Comparison of ENCODE assay signal across 19 cellular contexts in genomic region chr9:124964604-124965003, GRCh38. TPM values are rescaled to one million over a fixed set of nuclear protein-coding genes. Genes with fewer than 3 reads are reported as not detected.
DNase-seq lines count a peak whose midpoint lies in the region; ATAC-seq, FAIRE-seq and TF ChIP-seq lines count a peak whose summit lies in the region.
"Had no signal": no experiment of that assay in that cellular context is flagged by ENCODE, and none has a peak within 500 bp of the region (broad histone marks: within the 10 kb centered on the region; RNA-seq: fewer than 3 reads in every experiment).

No MANE protein-coding gene starts in this region.

- no peak overlapping the region for H3K4me3 Mint-ChIP-seq in activated CD4-positive, alpha-beta memory T cell treated with anti-CD3 and anti-CD28 coated beads for 36 hours
- H3K4me3 Mint-ChIP-seq in naive B cell = peak overlapping the region in 1 of 8 donors; percentile 4

- no peaks in the 10 kb centered on the region for H3K9me3 Mint-ChIP-seq in activated CD4-positive, alpha-beta memory T cell treated with anti-CD3 and anti-CD28 coated beads for 36 hours
- H3K9me3 Mint-ChIP-seq in naive B cell = no peaks in the 10 kb centered on the region

- TF ChIP-seq CTCF in NB4 (IDR thresholded peaks at IDR 0.05; ENCODE audit: low read depth, low read length) = no peak

- TF ChIP-seq POLR2A in NB4 (IDR thresholded peaks at IDR 0.05; ENCODE audit: extremely low read depth, insufficient read length) = no peak
- no peak for TF ChIP-seq POLR2A in H54 (IDR thresholded peaks at IDR 0.05; ENCODE audit: low read depth, low read length)

- peaks cover 2% of the 10 kb centered on the region for H3K36me3 Mint-ChIP-seq in activated CD4-positive, alpha-beta memory T cell treated with anti-CD3 and anti-CD28 coated beads for 36 hours
- peaks cover 0 to 7% of the 10 kb centered on the region in 2 donors for H3K36me3 Mint-ChIP-seq in naive B cell

- intact Hi-C loops in activated CD4-positive, alpha-beta memory T cell treated with anti-CD3 and anti-CD28 coated beads for 36 hours (cut with micrococcal nuclease) = no loop called here

- CTCF ChIA-PET in activated CD4-positive, alpha-beta memory T cell treated with anti-CD3 and anti-CD28 coated beads for 36 hours (lab: Charles Lee) = no interaction called here

- peak overlapping the region; percentile 89 for H3K27ac Mint-ChIP-seq in activated CD4-positive, alpha-beta memory T cell treated with anti-CD3 and anti-CD28 coated beads for 36 hours
- peak overlapping the region in 4 of 6 donors; percentile 51 to 81 (median 70) for H3K27ac Mint-ChIP-seq in naive B cell

- POLR2A ChIA-PET in activated CD4-positive, alpha-beta memory T cell treated with anti-CD3 and anti-CD28 coated beads for 36 hours (lab: Charles Lee) = no interaction called here

- in situ Hi-C loops in ACHN (cut with HindIII; ENCODE audit: low pct_ligation_motif_present, low pct_unique_long_range_greater_than_20kb, low sequenced_read_pairs) = no loop called here

- no peak for ATAC-seq in naive B cell (ENCODE audit: low read depth in 2 of 2)
- no peak for ATAC-seq in HG03045 (IDR thresholded peaks at IDR 0.05; ENCODE audit: unreplicated experiment)
- ATAC-seq: mucosa of descending colon, pancreas had no signal

- H3K4me3 ChIP-seq in NB4 (ENCODE audit: low read depth, low read length) = no peak overlapping the region
- H3K4me3 ChIP-seq: mucosa of descending colon, pancreas, transverse colon had no signal

- no peak for FAIRE-seq in H54 (lab: Jason Lieb, UNC)
- FAIRE-seq: pancreas had no signal

- DNase-seq in NOMO-1 (lab: John Stamatoyannopoulos, UW; ENCODE audit: unreplicated experiment in 2 of 2) (peak; percentile 8 to 76), NOMO-1 treated with dmso at 0.1 percent for 144 hours (lab: John Stamatoyannopoulos, UW; ENCODE audit: unreplicated experiment) (no peak), NB4 (ENCODE audit: low read depth) (peak; percentile 8), naive B cell (no peak), H54 (ENCODE audit: insufficient read length, low spot score) (no peak), ACHN (no peak)
- DNase-seq in activated CD4-positive, alpha-beta memory T cell treated with anti-CD3 and anti-CD28 coated beads for 36 hours = no peak
- DNase-seq: activated CD4-positive, alpha-beta T cell treated with anti-CD3 and anti-CD28 coated beads for 48 hours; activated effector memory CD4-positive, alpha-beta T cell treated with Interleukin-2 at 50 U/mL for 16 hours; brain microvascular endothelial cell; kidney glomerular epithelial cell; mucosa of descending colon; NCI-H1694 treated with DMSO at 0.1 percent for 48 hours; NCI-H510A treated with DMSO at 0.1 percent for 48 hours; pancreas; RPMI8226; stimulated activated CD4-positive, alpha-beta T cell treated with anti-CD3 and anti-CD28 coated beads, Interleukin-4, amount 100 ng/mL, for 4 hours; transverse colon had no signal

- H3K4me1 Mint-ChIP-seq in activated CD4-positive, alpha-beta memory T cell treated with anti-CD3 and anti-CD28 coated beads for 36 hours (ENCODE audit: low read depth) = peaks cover 27% of the 10 kb centered on the region
- H3K4me1 Mint-ChIP-seq in naive B cell = peaks cover 12 to 24% (median 22%) of the 10 kb centered on the region in 3 donors

- H3K27me3 Mint-ChIP-seq in activated CD4-positive, alpha-beta memory T cell treated with anti-CD3 and anti-CD28 coated beads for 36 hours = no peaks in the 10 kb centered on the region
- H3K27me3 Mint-ChIP-seq in naive B cell = no peaks in the 10 kb centered on the region

RNA-seq across cellular contexts. Expression of gene GOLGA1, which starts 23.7 kb away (rescaled TPM):
- 10 to 100 TPM; 14.1 to 15.3 TPM for total RNA-seq in activated CD4-positive, alpha-beta memory T cell treated with anti-CD3 and anti-CD28 coated beads for 36 hours
- polyA plus RNA-seq in naive B cell (ENCODE audit: low read depth in 6 of 6) = 1 to 10 TPM; 4.0 to 9.5 (median 6.1) TPM

Comparison
In these comparisons a context has a peak if more than half of its experiments do, and no peak if none do; other contexts are left out.
1. DNase-seq: peak in NOMO-1 (2 of 2) and NB4 (single experiment); none in NOMO-1 treated with dmso at 0.1 percent for 144 hours (single experiment), activated CD4-positive, alpha-beta memory T cell treated with anti-CD3 and anti-CD28 coated beads for 36 hours (single experiment), naive B cell (single experiment), H54 (single experiment) and ACHN (single experiment).